8 cellular contexts compared by ENCODE assay signal in genomic region chr10:88271736-88272135, GRCh38.
DNase-seq lines count a peak whose midpoint lies in the region; ATAC-seq and TF ChIP-seq lines count a peak whose summit lies in the region.

No MANE protein-coding gene starts in this region.

- no peaks in the 10 kb centered on the region for H3K36me3 Mint-ChIP-seq in progenitor cell of endocrine pancreas (ENCODE audit: insufficient read depth)

- H3K4me3 ChIP-seq in HCT116 (replicated peaks in 1 of 2; ENCODE audit: low read depth in 1 of 2, low read length in 2 of 2), result no peak overlapping the region
- H3K4me3 ChIP-seq in NB4 (ENCODE audit: low read depth, low read length), result no peak overlapping the region
- no peak overlapping the region for H3K4me3 ChIP-seq in PC-3 (ENCODE audit: low read length)

- no peak overlapping the region for H3K27ac Mint-ChIP-seq in progenitor cell of endocrine pancreas

- RAD21 ChIA-PET in HCT116 (lab: Charles Lee; ENCODE audit: low non-redundant PET in 1 of 2, low total read pairs in 2 of 2, uncharacterized antibody in 2 of 2, unreplicated experiment in 2 of 2), result no interaction called here

- no peaks in the 10 kb centered on the region for H3K36me3 ChIP-seq in HCT116 (ENCODE audit: control insufficient read depth in 1 of 2, insufficient read depth in 2 of 2, low read length in 2 of 2)
- no peaks in the 10 kb centered on the region for H3K36me3 ChIP-seq in PC-3 (ENCODE audit: low read depth, low read length)

- CTCF ChIA-PET in HCT116 (lab: Charles Lee) (no interaction called here), PC-3 (lab: Charles Lee) (no interaction called here)

- H3K9me3 Mint-ChIP-seq in progenitor cell of endocrine pancreas (ENCODE audit: low read depth), result peaks cover under 1% of the 10 kb centered on the region

- no peaks in the 10 kb centered on the region for H3F3A ChIP-seq in PC-3 (ENCODE audit: low read length, unreplicated experiment)

- TF ChIP-seq RAD21 in HCT116 (IDR thresholded peaks at IDR 0.05; ENCODE audit: low read depth), result no peak

- H3K4me2 ChIP-seq in HCT116 (ENCODE audit: low read length) (peak overlapping the region; percentile 30), PC-3 (ENCODE audit: low read length) (no peak overlapping the region)

- no peak overlapping the region for H3K4me3 Mint-ChIP-seq in progenitor cell of endocrine pancreas (ENCODE audit: low read depth)

- TF ChIP-seq CTCF in HCT116 (IDR thresholded peaks at IDR 0.05 in 2 of 3, conservative IDR thresholded peaks at IDR 0.05 in 1 of 3; ENCODE audit: borderline replicate concordance in 1 of 3, insufficient read depth in 1 of 3, low read depth in 2 of 3, low read length in 2 of 3) (no peak), NB4 (IDR thresholded peaks at IDR 0.05; ENCODE audit: low read depth, low read length) (no peak), progenitor cell of endocrine pancreas (IDR thresholded peaks at IDR 0.05; ENCODE audit: unreplicated experiment) (no peak), PC-3 (conservative IDR thresholded peaks at IDR 0.05; ENCODE audit: low read depth, low read length) (no peak)

- H3K4me1 ChIP-seq in HCT116 (ENCODE audit: control insufficient read depth in 1 of 2, insufficient read depth in 2 of 2, low read length in 2 of 2) (peaks cover 4 to 13% of the 10 kb centered on the region in 2 experiments; a peak in 3 of 4 replicates), PC-3 (ENCODE audit: insufficient read depth, low read length) (no peaks in the 10 kb centered on the region)

- H4K20me1 ChIP-seq in HCT116 (ENCODE audit: insufficient read depth) (no peaks in the 10 kb centered on the region), PC-3 (ENCODE audit: low read length) (no peaks in the 10 kb centered on the region)

- H3K9ac ChIP-seq in HCT116 (ENCODE audit: low read length) (no peak overlapping the region), PC-3 (ENCODE audit: low read length) (no peak overlapping the region)

- H3K27ac ChIP-seq in HCT116 (ENCODE audit: low read depth, low read length), result no peak overlapping the region
- H3K27ac ChIP-seq in epithelial cell of prostate, result peak overlapping the region; percentile 9
- no peak overlapping the region for H3K27ac ChIP-seq in PC-3 (ENCODE audit: low read length)

- no peaks in the 10 kb centered on the region for H3K79me2 ChIP-seq in HCT116 (ENCODE audit: insufficient read depth, low read length)
- no peaks in the 10 kb centered on the region for H3K79me2 ChIP-seq in PC-3 (ENCODE audit: low read length)

- no peak for TF ChIP-seq POLR2A in HCT116 (IDR thresholded peaks at IDR 0.05; ENCODE audit: borderline replicate concordance, extremely low read depth, insufficient read depth, insufficient read length)
- no peak for TF ChIP-seq POLR2A in NB4 (IDR thresholded peaks at IDR 0.05; ENCODE audit: extremely low read depth, insufficient read length)

- peak; percentile 25 for ATAC-seq in GM18511 (IDR thresholded peaks at IDR 0.05; ENCODE audit: unreplicated experiment)
- ATAC-seq in HCT116, result no peak
- no peak for ATAC-seq in PC-3

- H3K4me1 Mint-ChIP-seq in progenitor cell of endocrine pancreas (ENCODE audit: low read depth), result peaks cover 11% of the 10 kb centered on the region

- intact Hi-C loops in HCT116 (cut with micrococcal nuclease), result no loop called here
- intact Hi-C loops in PC-3 (cut with micrococcal nuclease), result no loop called here

- no peaks in the 10 kb centered on the region for H3K27me3 Mint-ChIP-seq in progenitor cell of endocrine pancreas

- no peaks in the 10 kb centered on the region for H3K27me3 ChIP-seq in HCT116 (ENCODE audit: insufficient read depth, low read length)
- H3K27me3 ChIP-seq in PC-3 (ENCODE audit: low read length), result no peaks in the 10 kb centered on the region

- POLR2A ChIA-PET in HCT116 (lab: Charles Lee) (no interaction called here), PC-3 (lab: Charles Lee; ENCODE audit: unreplicated experiment) (no interaction called here)

- H3K9me3 ChIP-seq in HCT116 (ENCODE audit: control insufficient read depth in 1 of 2, insufficient read depth in 1 of 2, low read depth in 1 of 2, low read length in 2 of 2) (no peaks in the 10 kb centered on the region), PC-3 (ENCODE audit: low read length) (no peaks in the 10 kb centered on the region)

- H3K9me2 ChIP-seq in HCT116 (ENCODE audit: insufficient read depth) (no peaks in the 10 kb centered on the region), PC-3 (replicated peaks; ENCODE audit: low read length) (no peaks in the 10 kb centered on the region)

- H2AFZ ChIP-seq in HCT116 (ENCODE audit: low read depth, low read length, poor library complexity, severe bottlenecking) (no peak overlapping the region), PC-3 (ENCODE audit: low read length) (no peak overlapping the region)

- BruUV-seq in HCT116 (replicated peaks; lab: Mats Ljungman, UMichigan), result no TSS peak
- no TSS peak for BruUV-seq in PC-3 (replicated peaks; lab: Mats Ljungman, UMichigan)

- DNase-seq in HCT116 (ENCODE audit: low read depth, low spot score) (no peak), NB4 (ENCODE audit: low read depth) (peak; percentile 67), epithelial cell of prostate (ENCODE audit: low read depth, low spot score) (no peak), progenitor cell of endocrine pancreas (ENCODE audit: low spot score, unreplicated experiment) (no peak), PC-3 (no peak), NCI-H774 (lab: John Stamatoyannopoulos, UW) (no peak), NCI-H1417 treated with DMSO at 0.1 percent for 48 hours (lab: John Stamatoyannopoulos, UW) (no peak)

TF ChIP-seq in HCT116, 20 proteins besides CTCF, POLR2A, EP300 and RAD21 (continues in another document):
- TF ChIP-seq SP1 (IDR thresholded peaks at IDR 0.05; ENCODE audit: low read depth) (no peak), EGR1 (IDR thresholded peaks at IDR 0.05; ENCODE audit: low read depth) (no peak), ZNF274 (IDR thresholded peaks at IDR 0.05; ENCODE audit: low read depth, low read length) (no peak), ATF3 (IDR thresholded peaks at IDR 0.05) (no peak), SIN3A (IDR thresholded peaks at IDR 0.05; ENCODE audit: low read depth) (no peak), CBX3 (IDR thresholded peaks at IDR 0.05; ENCODE audit: low read depth) (no peak), EZH2 (IDR thresholded peaks at IDR 0.05) (no peak), FOSL1 (IDR thresholded peaks at IDR 0.05; ENCODE audit: low read depth) (no peak), YY1 (IDR thresholded peaks at IDR 0.05; ENCODE audit: extremely low read depth, insufficient replicate concordance, low read depth, low read length) (no peak), MAX (IDR thresholded peaks at IDR 0.05) (no peak), POLR2AphosphoS5 (IDR thresholded peaks at IDR 0.05; ENCODE audit: low read depth, low read length) (no peak), ELF1 (IDR thresholded peaks at IDR 0.05; ENCODE audit: borderline replicate concordance, low read depth) (no peak), CEBPB (IDR thresholded peaks at IDR 0.05; ENCODE audit: low read depth) (no peak), REST (IDR thresholded peaks at IDR 0.05; ENCODE audit: low read depth) (no peak), TCF7L2 (IDR thresholded peaks at IDR 0.05; ENCODE audit: borderline replicate concordance, extremely low read depth, insufficient read depth, insufficient read length) (no peak), EZH2phosphoT487 (IDR thresholded peaks at IDR 0.05; ENCODE audit: borderline replicate concordance) (no peak), JUND (IDR thresholded peaks at IDR 0.05) (no peak), ZFX (IDR thresholded peaks at IDR 0.05) (no peak)
